Comparison of ENCODE assay signal across 1 cellular context in the genomic region with DNA sequence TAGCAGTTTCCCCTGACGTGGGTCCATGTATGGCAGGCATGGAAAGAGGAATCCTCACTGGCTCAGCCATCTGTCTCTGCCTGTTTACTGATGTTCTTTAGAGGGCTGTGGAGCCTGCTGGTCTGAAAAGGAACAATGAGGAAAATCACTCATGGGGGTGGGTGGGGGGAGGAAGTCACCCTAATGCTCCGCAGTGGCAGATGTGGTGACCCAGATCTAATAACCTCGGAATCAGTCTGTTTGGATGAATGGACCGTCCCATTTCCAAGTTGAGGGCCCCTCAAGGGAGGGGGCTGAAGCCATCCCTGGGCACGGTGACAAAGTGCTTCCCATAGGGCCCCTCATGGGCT.
TF ChIP-seq lines count a peak whose summit lies in the region.

No MANE protein-coding gene starts in this region.

TF ChIP-seq in H1, 55 proteins besides CTCF, POLR2A, EP300 and RAD21:
- TF ChIP-seq JUN (IDR thresholded peaks at IDR 0.05; ENCODE audit: low read depth, low read length), result no peak
- no peak for TF ChIP-seq RXRA (IDR thresholded peaks at IDR 0.05; ENCODE audit: insufficient read depth, low read depth, low read length)
- TF ChIP-seq SRF (IDR thresholded peaks at IDR 0.05; ENCODE audit: low read depth, low read length), result no peak
- TF ChIP-seq, protein P1, sequence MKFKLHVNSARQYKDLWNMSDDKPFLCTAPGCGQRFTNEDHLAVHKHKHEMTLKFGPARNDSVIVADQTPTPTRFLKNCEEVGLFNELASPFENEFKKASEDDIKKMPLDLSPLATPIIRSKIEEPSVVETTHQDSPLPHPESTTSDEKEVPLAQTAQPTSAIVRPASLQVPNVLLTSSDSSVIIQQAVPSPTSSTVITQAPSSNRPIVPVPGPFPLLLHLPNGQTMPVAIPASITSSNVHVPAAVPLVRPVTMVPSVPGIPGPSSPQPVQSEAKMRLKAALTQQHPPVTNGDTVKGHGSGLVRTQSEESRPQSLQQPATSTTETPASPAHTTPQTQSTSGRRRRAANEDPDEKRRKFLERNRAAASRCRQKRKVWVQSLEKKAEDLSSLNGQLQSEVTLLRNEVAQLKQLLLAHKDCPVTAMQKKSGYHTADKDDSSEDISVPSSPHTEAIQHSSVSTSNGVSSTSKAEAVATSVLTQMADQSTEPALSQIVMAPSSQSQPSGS (IDR thresholded peaks at IDR 0.05; ENCODE audit: low read length), result no peak
- TF ChIP-seq RBBP5 (IDR thresholded peaks at IDR 0.05; ENCODE audit: borderline replicate concordance, low read depth, low read length), result no peak
- no peak for TF ChIP-seq KDM5A (IDR thresholded peaks at IDR 0.05; ENCODE audit: low read length)
- TF ChIP-seq SAP30 (IDR thresholded peaks at IDR 0.05; ENCODE audit: insufficient read depth, insufficient replicate concordance, low read length), result no peak
- TF ChIP-seq YY1 (IDR thresholded peaks at IDR 0.05; ENCODE audit: low read depth, low read length), result no peak
- TF ChIP-seq, protein P2, sequence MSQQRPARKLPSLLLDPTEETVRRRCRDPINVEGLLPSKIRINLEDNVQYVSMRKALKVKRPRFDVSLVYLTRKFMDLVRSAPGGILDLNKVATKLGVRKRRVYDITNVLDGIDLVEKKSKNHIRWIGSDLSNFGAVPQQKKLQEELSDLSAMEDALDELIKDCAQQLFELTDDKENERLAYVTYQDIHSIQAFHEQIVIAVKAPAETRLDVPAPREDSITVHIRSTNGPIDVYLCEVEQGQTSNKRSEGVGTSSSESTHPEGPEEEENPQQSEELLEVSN (IDR thresholded peaks at IDR 0.05), result no peak
